7 cellular contexts compared by ENCODE assay signal in the genomic region with DNA sequence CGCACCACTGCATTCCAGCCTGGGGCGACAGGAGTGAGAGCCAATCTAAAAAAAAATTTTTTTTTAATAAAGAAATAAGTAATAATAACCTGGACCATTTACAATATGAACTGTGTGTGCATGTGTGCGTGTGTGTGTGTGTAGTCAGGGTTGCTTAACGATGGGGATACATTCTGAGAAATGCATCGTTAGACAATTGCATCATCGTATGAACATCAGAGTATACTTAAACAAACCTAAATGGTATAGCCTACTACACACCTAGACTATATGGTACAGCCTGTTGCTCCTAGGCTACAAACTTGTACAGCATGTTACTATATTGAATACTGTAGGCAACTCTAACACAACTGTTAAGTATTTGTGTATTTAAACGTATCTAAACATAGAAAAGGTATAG.
"Had no signal": no experiment of that assay in that cellular context is flagged by ENCODE, and none has a peak within 500 bp of the region (broad histone marks: within the 10 kb centered on the region; RNA-seq: fewer than 3 reads in every experiment).

No MANE protein-coding gene starts in this region.

- DNase-seq: GM23248, GOT3, H7, KG1 had no signal

- ATAC-seq: HCT116 had no signal

- H3K4me1 ChIP-seq: HAP-1 had no signal

- H3K4me3 ChIP-seq: GM23248, HAP-1 had no signal

- H3K9ac ChIP-seq: GM23248 had no signal

- H3K27ac ChIP-seq: GM23248, HL-60 had no signal

- H2AFZ ChIP-seq: GM23248 had no signal

- H3K9me3 ChIP-seq: HAP-1 had no signal
